9 cellular contexts compared by ENCODE assay signal in genomic region chr20:38673731-38674177, GRCh38. TPM values are rescaled to one million over a fixed set of nuclear protein-coding genes. Genes with fewer than 3 reads are reported as not detected.
DNase-seq lines count a peak whose midpoint lies in the region; ATAC-seq, FAIRE-seq and TF ChIP-seq lines count a peak whose summit lies in the region.
"Had no signal": no experiment of that assay in that cellular context is flagged by ENCODE, and none has a peak within 500 bp of the region (broad histone marks: within the 10 kb centered on the region; RNA-seq: fewer than 3 reads in every experiment).

No MANE protein-coding gene starts in this region.

- POLR2A ChIA-PET in A673 (lab: Charles Lee; ENCODE audit: low non-redundant PET): no interaction called here

- no peaks in the 10 kb centered on the region for H3K36me3 ChIP-seq in A673 (ENCODE audit: insufficient read depth, low read length, poor library complexity, severe bottlenecking)
- no peaks in the 10 kb centered on the region for H3K36me3 ChIP-seq in small intestine (ENCODE audit: control insufficient read depth in 2 of 2, insufficient read depth in 2 of 2, low read length in 2 of 2)

- BruUV-seq in A673 (replicated peaks; lab: Mats Ljungman, UMichigan): no TSS peak

- CTCF ChIA-PET in A673 (lab: Charles Lee): no interaction called here

- H3K27me3 ChIP-seq in A673 (replicated peaks; ENCODE audit: insufficient read depth, low read depth, low read length, poor library complexity) (no peaks in the 10 kb centered on the region), small intestine (ENCODE audit: control insufficient read depth in 2 of 2, insufficient read depth in 2 of 2, low read length in 2 of 2) (peaks cover 0 to 8% of the 10 kb centered on the region in 2 donors)

- H3K9me3 ChIP-seq in A673 (ENCODE audit: low read depth, low read length, poor library complexity, severe bottlenecking): no peaks in the 10 kb centered on the region
- H3K9me3 ChIP-seq in small intestine (ENCODE audit: control insufficient read depth, low read depth): no peaks in the 10 kb centered on the region

- FAIRE-seq in small intestine (lab: Jason Lieb, UNC): no peak

- peak; percentile 46 for DNase-seq in A673 (ENCODE audit: low spot score)
- peak in 29 of 42 donors; percentile 18 to 64 (median 38) for DNase-seq in head of caudate nucleus
- no peak for DNase-seq in skeletal muscle cell (ENCODE audit: low read depth)
- no peak for DNase-seq in small intestine
- DNase-seq in A172 (ENCODE audit: low spot score): no peak

- intact Hi-C loops in A673 (cut with micrococcal nuclease; ENCODE audit: unreplicated experiment): no loop called here
- intact Hi-C loops in head of caudate nucleus (cut with DNase I): no loop called here

- H3K4me3 ChIP-seq in A673 (ENCODE audit: low read depth, low read length, poor library complexity, severe bottlenecking): peak overlapping the region; percentile 51
- H3K4me3 ChIP-seq in WI38 (ENCODE audit: low read depth, low read length): peak overlapping the region; percentile 60
- H3K4me3 ChIP-seq in skeletal muscle cell (ENCODE audit: low read depth, low read length): peak overlapping the region; percentile 73
- peak overlapping the region in 1 of 2 donors; percentile 4 for H3K4me3 ChIP-seq in small intestine (ENCODE audit: low read depth in 1 of 2, low read length in 2 of 2)

- 2 to 10% (median 5%) methylated on average over 18 of the region's 18 CpGs for WGBS in small intestine, 3 donors

- H3K4me1 ChIP-seq in A673 (ENCODE audit: insufficient read depth, low read length, poor library complexity, severe bottlenecking) (peaks cover 6% of the 10 kb centered on the region), small intestine (ENCODE audit: control insufficient read depth in 2 of 2, insufficient read depth in 1 of 2, low read depth in 1 of 2, low read length in 1 of 2) (no peaks in the 10 kb centered on the region)

- no peak for TF ChIP-seq CTCF in A673 (conservative IDR thresholded peaks at IDR 0.05; ENCODE audit: low read depth, low read length)
- TF ChIP-seq CTCF in WI38 (IDR thresholded peaks at IDR 0.05; ENCODE audit: low read depth, low read length): no peak

- ATAC-seq in GM19395 (IDR thresholded peaks at IDR 0.05; ENCODE audit: unreplicated experiment): peak; percentile 20
- no peak for ATAC-seq in HG03025 (IDR thresholded peaks at IDR 0.05; ENCODE audit: low FRiP score, unreplicated experiment)

- H3K27ac ChIP-seq in A673 (ENCODE audit: low read depth, low read length, poor library complexity, severe bottlenecking): no peak overlapping the region
- H3K27ac ChIP-seq in small intestine (ENCODE audit: low read depth in 1 of 2, low read length in 1 of 2): no peak overlapping the region
- H3K27ac ChIP-seq: epithelial cell of prostate had no signal

RNA-seq across cellular contexts. Expression of gene SLC32A1, which starts 50.5 kb away (rescaled TPM):
- total RNA-seq in A673 (2021): not detected in 2 replicates
- polyA plus RNA-seq in small intestine: not detected
- total RNA-seq in A172 (2014; rRNA removed; shearing (Covaris generic)): not detected in 2 replicates

Comparison
In these comparisons a context has a peak if more than half of its experiments do, and no peak if none do; other contexts are left out.
1. DNase-seq: peak in A673 (single experiment) and head of caudate nucleus (29 of 42); none in skeletal muscle cell (single experiment), small intestine (single experiment) and A172 (single experiment).